Comparison of ENCODE assay signal across 1 cellular context in the genomic region with DNA sequence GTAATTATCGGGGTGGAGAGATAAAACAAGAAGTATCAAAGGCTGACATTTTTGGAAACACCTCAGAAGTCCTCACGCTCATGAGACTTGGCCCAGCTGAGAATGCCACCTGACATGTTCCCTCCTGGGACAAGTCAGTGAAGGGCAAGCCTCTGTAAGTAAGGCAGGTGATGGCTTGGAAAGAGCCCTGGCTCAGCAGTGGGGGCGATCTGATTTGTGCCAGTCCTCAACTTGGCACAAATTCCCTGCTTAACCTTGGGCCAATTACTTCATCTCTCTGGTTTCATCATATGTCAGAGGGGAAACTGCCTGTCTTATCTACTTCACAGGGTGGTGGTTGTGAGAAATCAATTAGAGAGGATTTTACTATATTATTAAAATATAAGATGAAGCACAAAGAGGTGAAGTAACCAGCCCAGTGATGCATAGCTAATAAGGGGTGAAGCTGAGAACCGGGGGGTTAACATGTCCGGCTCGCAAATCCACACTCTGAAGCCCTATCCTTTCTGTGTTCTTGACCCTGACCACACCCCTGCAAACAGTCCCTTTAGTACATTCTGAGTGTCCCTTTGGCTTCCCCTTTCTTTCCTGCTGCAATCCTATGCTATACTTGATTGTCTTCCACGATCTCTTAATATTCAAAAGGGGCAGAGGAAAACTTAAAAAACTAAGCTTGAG.
TF ChIP-seq lines count a peak whose summit lies in the region.

No MANE protein-coding gene starts in this region.

TF ChIP-seq in K562, 482 proteins besides CTCF, POLR2A, EP300 and RAD21 (continued from another document):
- TF ChIP-seq, protein P1, sequence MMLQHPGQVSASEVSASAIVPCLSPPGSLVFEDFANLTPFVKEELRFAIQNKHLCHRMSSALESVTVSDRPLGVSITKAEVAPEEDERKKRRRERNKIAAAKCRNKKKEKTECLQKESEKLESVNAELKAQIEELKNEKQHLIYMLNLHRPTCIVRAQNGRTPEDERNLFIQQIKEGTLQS (IDR thresholded peaks at IDR 0.05), result peak; percentile 49; the same call in 1 of the 2 replicates
- TF ChIP-seq, protein P1 (CRISPR knock-in tag; conservative IDR thresholded peaks at IDR 0.05), result no peak
- no peak for TF ChIP-seq ADNP (tag; IDR thresholded peaks at IDR 0.05)
- no peak for TF ChIP-seq ZFP36 (IDR thresholded peaks at IDR 0.05; ENCODE audit: low read depth, low read length, partially characterized antibody)
- peak; percentile 62; the same call in 1 of the 2 replicates for TF ChIP-seq TEAD2 (tag; IDR thresholded peaks at IDR 0.05)
- TF ChIP-seq, protein P2, sequence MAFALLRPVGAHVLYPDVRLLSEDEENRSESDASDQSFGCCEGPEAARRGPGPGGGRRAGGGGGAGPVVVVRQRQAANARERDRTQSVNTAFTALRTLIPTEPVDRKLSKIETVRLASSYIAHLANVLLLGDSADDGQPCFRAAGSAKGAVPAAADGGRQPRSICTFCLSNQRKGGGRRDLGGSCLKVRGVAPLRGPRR (CRISPR knock-in tag; IDR thresholded peaks at IDR 0.05), result no peak
- TF ChIP-seq BHLHE40 (IDR thresholded peaks at IDR 0.05; ENCODE audit: low read length), result no peak
- no peak for TF ChIP-seq NFE2L1 (tag; IDR thresholded peaks at IDR 0.05; ENCODE audit: borderline replicate concordance, low read depth)
- TF ChIP-seq SMC3 (conservative IDR thresholded peaks at IDR 0.05; ENCODE audit: insufficient read depth, low read depth, low read length), result no peak
- TF ChIP-seq FUS (optimal IDR thresholded peaks at IDR 0.05; ENCODE audit: low read depth, low read length), result no peak
- TF ChIP-seq, protein P3, sequence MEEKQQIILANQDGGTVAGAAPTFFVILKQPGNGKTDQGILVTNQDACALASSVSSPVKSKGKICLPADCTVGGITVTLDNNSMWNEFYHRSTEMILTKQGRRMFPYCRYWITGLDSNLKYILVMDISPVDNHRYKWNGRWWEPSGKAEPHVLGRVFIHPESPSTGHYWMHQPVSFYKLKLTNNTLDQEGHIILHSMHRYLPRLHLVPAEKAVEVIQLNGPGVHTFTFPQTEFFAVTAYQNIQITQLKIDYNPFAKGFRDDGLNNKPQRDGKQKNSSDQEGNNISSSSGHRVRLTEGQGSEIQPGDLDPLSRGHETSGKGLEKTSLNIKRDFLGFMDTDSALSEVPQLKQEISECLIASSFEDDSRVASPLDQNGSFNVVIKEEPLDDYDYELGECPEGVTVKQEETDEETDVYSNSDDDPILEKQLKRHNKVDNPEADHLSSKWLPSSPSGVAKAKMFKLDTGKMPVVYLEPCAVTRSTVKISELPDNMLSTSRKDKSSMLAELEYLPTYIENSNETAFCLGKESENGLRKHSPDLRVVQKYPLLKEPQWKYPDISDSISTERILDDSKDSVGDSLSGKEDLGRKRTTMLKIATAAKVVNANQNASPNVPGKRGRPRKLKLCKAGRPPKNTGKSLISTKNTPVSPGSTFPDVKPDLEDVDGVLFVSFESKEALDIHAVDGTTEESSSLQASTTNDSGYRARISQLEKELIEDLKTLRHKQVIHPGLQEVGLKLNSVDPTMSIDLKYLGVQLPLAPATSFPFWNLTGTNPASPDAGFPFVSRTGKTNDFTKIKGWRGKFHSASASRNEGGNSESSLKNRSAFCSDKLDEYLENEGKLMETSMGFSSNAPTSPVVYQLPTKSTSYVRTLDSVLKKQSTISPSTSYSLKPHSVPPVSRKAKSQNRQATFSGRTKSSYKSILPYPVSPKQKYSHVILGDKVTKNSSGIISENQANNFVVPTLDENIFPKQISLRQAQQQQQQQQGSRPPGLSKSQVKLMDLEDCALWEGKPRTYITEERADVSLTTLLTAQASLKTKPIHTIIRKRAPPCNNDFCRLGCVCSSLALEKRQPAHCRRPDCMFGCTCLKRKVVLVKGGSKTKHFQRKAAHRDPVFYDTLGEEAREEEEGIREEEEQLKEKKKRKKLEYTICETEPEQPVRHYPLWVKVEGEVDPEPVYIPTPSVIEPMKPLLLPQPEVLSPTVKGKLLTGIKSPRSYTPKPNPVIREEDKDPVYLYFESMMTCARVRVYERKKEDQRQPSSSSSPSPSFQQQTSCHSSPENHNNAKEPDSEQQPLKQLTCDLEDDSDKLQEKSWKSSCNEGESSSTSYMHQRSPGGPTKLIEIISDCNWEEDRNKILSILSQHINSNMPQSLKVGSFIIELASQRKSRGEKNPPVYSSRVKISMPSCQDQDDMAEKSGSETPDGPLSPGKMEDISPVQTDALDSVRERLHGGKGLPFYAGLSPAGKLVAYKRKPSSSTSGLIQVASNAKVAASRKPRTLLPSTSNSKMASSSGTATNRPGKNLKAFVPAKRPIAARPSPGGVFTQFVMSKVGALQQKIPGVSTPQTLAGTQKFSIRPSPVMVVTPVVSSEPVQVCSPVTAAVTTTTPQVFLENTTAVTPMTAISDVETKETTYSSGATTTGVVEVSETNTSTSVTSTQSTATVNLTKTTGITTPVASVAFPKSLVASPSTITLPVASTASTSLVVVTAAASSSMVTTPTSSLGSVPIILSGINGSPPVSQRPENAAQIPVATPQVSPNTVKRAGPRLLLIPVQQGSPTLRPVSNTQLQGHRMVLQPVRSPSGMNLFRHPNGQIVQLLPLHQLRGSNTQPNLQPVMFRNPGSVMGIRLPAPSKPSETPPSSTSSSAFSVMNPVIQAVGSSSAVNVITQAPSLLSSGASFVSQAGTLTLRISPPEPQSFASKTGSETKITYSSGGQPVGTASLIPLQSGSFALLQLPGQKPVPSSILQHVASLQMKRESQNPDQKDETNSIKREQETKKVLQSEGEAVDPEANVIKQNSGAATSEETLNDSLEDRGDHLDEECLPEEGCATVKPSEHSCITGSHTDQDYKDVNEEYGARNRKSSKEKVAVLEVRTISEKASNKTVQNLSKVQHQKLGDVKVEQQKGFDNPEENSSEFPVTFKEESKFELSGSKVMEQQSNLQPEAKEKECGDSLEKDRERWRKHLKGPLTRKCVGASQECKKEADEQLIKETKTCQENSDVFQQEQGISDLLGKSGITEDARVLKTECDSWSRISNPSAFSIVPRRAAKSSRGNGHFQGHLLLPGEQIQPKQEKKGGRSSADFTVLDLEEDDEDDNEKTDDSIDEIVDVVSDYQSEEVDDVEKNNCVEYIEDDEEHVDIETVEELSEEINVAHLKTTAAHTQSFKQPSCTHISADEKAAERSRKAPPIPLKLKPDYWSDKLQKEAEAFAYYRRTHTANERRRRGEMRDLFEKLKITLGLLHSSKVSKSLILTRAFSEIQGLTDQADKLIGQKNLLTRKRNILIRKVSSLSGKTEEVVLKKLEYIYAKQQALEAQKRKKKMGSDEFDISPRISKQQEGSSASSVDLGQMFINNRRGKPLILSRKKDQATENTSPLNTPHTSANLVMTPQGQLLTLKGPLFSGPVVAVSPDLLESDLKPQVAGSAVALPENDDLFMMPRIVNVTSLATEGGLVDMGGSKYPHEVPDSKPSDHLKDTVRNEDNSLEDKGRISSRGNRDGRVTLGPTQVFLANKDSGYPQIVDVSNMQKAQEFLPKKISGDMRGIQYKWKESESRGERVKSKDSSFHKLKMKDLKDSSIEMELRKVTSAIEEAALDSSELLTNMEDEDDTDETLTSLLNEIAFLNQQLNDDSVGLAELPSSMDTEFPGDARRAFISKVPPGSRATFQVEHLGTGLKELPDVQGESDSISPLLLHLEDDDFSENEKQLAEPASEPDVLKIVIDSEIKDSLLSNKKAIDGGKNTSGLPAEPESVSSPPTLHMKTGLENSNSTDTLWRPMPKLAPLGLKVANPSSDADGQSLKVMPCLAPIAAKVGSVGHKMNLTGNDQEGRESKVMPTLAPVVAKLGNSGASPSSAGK (IDR thresholded peaks at IDR 0.05), result 0 out of 2 replicates have a peak, but pooled peaks have one; percentile 7
- no peak for TF ChIP-seq NR2C1 (IDR thresholded peaks at IDR 0.05)
- peak; percentile 68; the same call in 1 of the 2 replicates for TF ChIP-seq NR2C1 (tag; IDR thresholded peaks at IDR 0.05)
- TF ChIP-seq FOXK2 (conservative IDR thresholded peaks at IDR 0.05 in 1 of 2, IDR thresholded peaks at IDR 0.05 in 1 of 2; ENCODE audit: low read depth in 2 of 2), result peak in 1 of 2 experiments; percentile 31; a peak in 1 of 4 replicates
